ENCODE assay signal across 13 cellular contexts in genomic region chr13:42709276-42709675, GRCh38.
A peak's percentile ranks its signal among the peaks of the same experiment; 100 is the strongest.
DNase-seq lines count a peak whose midpoint lies in the region; ATAC-seq, FAIRE-seq and TF ChIP-seq lines count a peak whose summit lies in the region.
"Had no signal": no experiment of that assay in that cellular context is flagged by ENCODE, and none has a peak within 500 bp of the region (broad histone marks: within the 10 kb centered on the region; RNA-seq: fewer than 3 reads in every experiment).

No MANE protein-coding gene starts in this region.

- TF ChIP-seq CTCF in right atrium auricular region (IDR thresholded peaks at IDR 0.05): no peak
- TF ChIP-seq CTCF in bronchial epithelial cell (IDR thresholded peaks at IDR 0.05; ENCODE audit: insufficient read depth, low read length, severe bottlenecking): no peak
- no peak for TF ChIP-seq CTCF in pancreas (IDR thresholded peaks at IDR 0.05)
- no peak for TF ChIP-seq CTCF in thyroid gland (IDR thresholded peaks at IDR 0.05)

- H3K27me3 ChIP-seq in right atrium auricular region: no peaks in the 10 kb centered on the region
- no peaks in the 10 kb centered on the region for H3K27me3 ChIP-seq in right cardiac atrium (ENCODE audit: control insufficient read depth, insufficient read depth)
- H3K27me3 ChIP-seq in bronchial epithelial cell (ENCODE audit: control insufficient read depth, insufficient read depth, low read length): no peaks in the 10 kb centered on the region
- no peaks in the 10 kb centered on the region for H3K27me3 ChIP-seq in pancreas
- no peaks in the 10 kb centered on the region for H3K27me3 ChIP-seq in thyroid gland
- H3K27me3 ChIP-seq: BLaER1 treated with 17β-estradiol and CSF1 and Interleukin-3, amounts not matched to agents 10 nM and 100 nM had no signal

- H3K4me1 ChIP-seq in right atrium auricular region: peaks cover 0 to 24% of the 10 kb centered on the region in 2 donors
- H3K4me1 ChIP-seq in right cardiac atrium (ENCODE audit: control insufficient read depth, insufficient read depth, low read length): peaks cover 3% of the 10 kb centered on the region
- no peaks in the 10 kb centered on the region for H3K4me1 ChIP-seq in pancreas
- H3K4me1 ChIP-seq in thyroid gland: no peaks in the 10 kb centered on the region
- H3K4me1 ChIP-seq: HAP-1 had no signal

- H3K36me3 ChIP-seq in right atrium auricular region: no peaks in the 10 kb centered on the region
- H3K36me3 ChIP-seq in bronchial epithelial cell (ENCODE audit: control insufficient read depth, insufficient read depth, low read length): no peaks in the 10 kb centered on the region
- no peaks in the 10 kb centered on the region for H3K36me3 ChIP-seq in pancreas
- H3K36me3 ChIP-seq in thyroid gland: no peaks in the 10 kb centered on the region
- H3K36me3 ChIP-seq: BLaER1 treated with 17β-estradiol and CSF1 and Interleukin-3, amounts not matched to agents 10 nM and 100 nM; HAP-1 had no signal

- H3K4me3 ChIP-seq in right atrium auricular region: no peak overlapping the region
- H3K4me3 ChIP-seq in right cardiac atrium (ENCODE audit: low read length): no peak overlapping the region
- no peak overlapping the region for H3K4me3 ChIP-seq in bronchial epithelial cell (ENCODE audit: low read depth, low read length)
- H3K4me3 ChIP-seq in pancreas: no peak overlapping the region
- no peak overlapping the region for H3K4me3 ChIP-seq in thyroid gland (replicated peaks in 1 of 3)
- H3K4me3 ChIP-seq: BLaER1 treated with 17β-estradiol and CSF1 and Interleukin-3, amounts not matched to agents 10 nM and 100 nM; GM23248; HAP-1 had no signal

- no peak for DNase-seq in right atrium auricular region (ENCODE audit: low spot score)
- no peak for DNase-seq in right cardiac atrium
- peak; percentile 58 for DNase-seq in bronchial epithelial cell (ENCODE audit: low read depth)
- no peak for DNase-seq in pancreas
- DNase-seq in NCI-H2029 treated with DMSO at 0.1 percent for 48 hours (lab: John Stamatoyannopoulos, UW): no peak
- no peak for DNase-seq in thyroid gland
- DNase-seq: Calu3; CD8-positive, alpha-beta T cell; DMS79 treated with DMSO at 0.1 percent for 48 hours; GM23248 had no signal

- H3K9me3 ChIP-seq in right atrium auricular region (no peaks in the 10 kb centered on the region), right cardiac atrium (ENCODE audit: control insufficient read depth, low read length) (no peaks in the 10 kb centered on the region), pancreas (no peaks in the 10 kb centered on the region), thyroid gland (no peaks in the 10 kb centered on the region)
- H3K9me3 ChIP-seq: HAP-1 had no signal

- no peak for TF ChIP-seq POLR2A in thyroid gland (IDR thresholded peaks at IDR 0.05)

- H3K27ac ChIP-seq in right atrium auricular region (peak overlapping the region; percentile 40 to 92), right cardiac atrium (ENCODE audit: low read length) (no peak overlapping the region), pancreas (no peak overlapping the region), thyroid gland (no peak overlapping the region)
- H3K27ac ChIP-seq: BLaER1 treated with 17β-estradiol and CSF1 and Interleukin-3, amounts not matched to agents 10 nM and 100 nM; GM23248 had no signal

- intact Hi-C loops in right cardiac atrium (cut with DNase I): no loop called here
- intact Hi-C loops in pancreas (cut with DNase I): no loop called here
- intact Hi-C loops in thyroid gland (cut with DNase I): no loop called here

- FAIRE-seq in bronchial epithelial cell (lab: Jason Lieb, UNC): no peak
- peak; percentile 43 for FAIRE-seq in pancreas (lab: Jason Lieb, UNC)
- FAIRE-seq: GM19239 had no signal

- WGBS in right cardiac atrium: 74% methylated on average over 2 of the region's 2 CpGs
- WGBS in pancreas, 2 donors: 77 to 83% methylated on average over 2 of the region's 2 CpGs
- 96% methylated on average over 2 of the region's 2 CpGs for WGBS in thyroid gland, 2 donors

- ATAC-seq in right cardiac atrium (no peak), pancreas (no peak)
- ATAC-seq: CD8-positive, alpha-beta T cell had no signal

Comparison
In these comparisons a context has a peak if more than half of its experiments do, and no peak if none do; other contexts are left out.
1. H3K27ac ChIP-seq: peak in right atrium auricular region (2 of 2); none in right cardiac atrium (single experiment), pancreas (0 of 4) and thyroid gland (0 of 3).